In genomic region chr4:87543835-87544461, GRCh38 we compare ENCODE assay signal across 8 cellular contexts. TPM values are rescaled to one million over a fixed set of nuclear protein-coding genes. Genes with fewer than 3 reads are reported as not detected.
DNase-seq lines count a peak whose midpoint lies in the region; ATAC-seq, FAIRE-seq and TF ChIP-seq lines count a peak whose summit lies in the region.

No MANE protein-coding gene starts in this region.

- ATAC-seq in activated CD8-positive, alpha-beta T cell treated with anti-CD3 and anti-CD28 coated beads for 36 hours = no peak
- no peak for ATAC-seq in activated CD8-positive, alpha-beta T cell treated with anti-CD3 and anti-CD28 coated beads, Interleukin-2, amount 10 ng/mL, durations not matched to agents 7 days and 5 days
- ATAC-seq in heart left ventricle (peak in 3 of 4 donors; percentile 65 to 73 (median 68)), GM18907 (IDR thresholded peaks at IDR 0.05; ENCODE audit: unreplicated experiment) (no peak), HG03354 (IDR thresholded peaks at IDR 0.05; ENCODE audit: poor library complexity, severe bottlenecking, unreplicated experiment) (no peak), HG02852 (IDR thresholded peaks at IDR 0.05; ENCODE audit: unreplicated experiment) (no peak)

- no peaks in the 10 kb centered on the region for H3K36me3 Mint-ChIP-seq in activated CD8-positive, alpha-beta T cell treated with anti-CD3 and anti-CD28 coated beads for 36 hours (ENCODE audit: low read depth)
- no peaks in the 10 kb centered on the region for H3K36me3 Mint-ChIP-seq in activated CD8-positive, alpha-beta T cell treated with anti-CD3 and anti-CD28 coated beads, Interleukin-2, amount 10 ng/mL, durations not matched to agents 7 days and 5 days (ENCODE audit: low read depth)

- FAIRE-seq in TTC549 (lab: Jason Lieb, UNC) = peak; percentile 78

- intact Hi-C loops in activated CD8-positive, alpha-beta T cell treated with anti-CD3 and anti-CD28 coated beads for 36 hours (cut with micrococcal nuclease) = no loop called here
- intact Hi-C loops in heart left ventricle (cut with DNase I) = loop anchor here (2.0 to 10.0 kb wide), 12 partner anchors 111 to 431 kb away; partner anchors contain the start of genes DMP1 (in 1 of the 10) and SPP1 (in 1 of the 10)

- H3K4me3 Mint-ChIP-seq in activated CD8-positive, alpha-beta T cell treated with anti-CD3 and anti-CD28 coated beads for 36 hours = no peak overlapping the region
- no peak overlapping the region for H3K4me3 Mint-ChIP-seq in activated CD8-positive, alpha-beta T cell treated with anti-CD3 and anti-CD28 coated beads, Interleukin-2, amount 10 ng/mL, durations not matched to agents 7 days and 5 days

- H3K9me3 Mint-ChIP-seq in activated CD8-positive, alpha-beta T cell treated with anti-CD3 and anti-CD28 coated beads for 36 hours = no peaks in the 10 kb centered on the region
- no peaks in the 10 kb centered on the region for H3K9me3 Mint-ChIP-seq in activated CD8-positive, alpha-beta T cell treated with anti-CD3 and anti-CD28 coated beads, Interleukin-2, amount 10 ng/mL, durations not matched to agents 7 days and 5 days (ENCODE audit: insufficient read depth)

- H3K4me1 ChIP-seq in heart left ventricle = peaks cover 0 to 28% (median 0%) of the 10 kb centered on the region in 12 donors

- CTCF ChIA-PET in activated CD8-positive, alpha-beta T cell treated with anti-CD3 and anti-CD28 coated beads for 36 hours (lab: Charles Lee) = interaction anchor here (1.0 to 1.6 kb wide), 2 partner anchors 15 to 305 kb away, joined by 3 to 4 read pairs; partner anchors contain the start of gene SPARCL1
- CTCF ChIA-PET in activated CD8-positive, alpha-beta T cell treated with anti-CD3 and anti-CD28 coated beads, Interleukin-2, amount 10 ng/mL, durations not matched to agents 7 days and 5 days (lab: Charles Lee) = interaction anchor here (0.9 to 1.3 kb wide), 3 partner anchors 14 to 305 kb away, joined by 3 to 6 read pairs (median 4); no protein-coding TSS in a partner anchor

- H3K27ac ChIP-seq in heart left ventricle = peak overlapping the region in 2 of 12 donors; percentile 79

- no peak overlapping the region for H3K27ac Mint-ChIP-seq in activated CD8-positive, alpha-beta T cell treated with anti-CD3 and anti-CD28 coated beads for 36 hours
- H3K27ac Mint-ChIP-seq in activated CD8-positive, alpha-beta T cell treated with anti-CD3 and anti-CD28 coated beads, Interleukin-2, amount 10 ng/mL, durations not matched to agents 7 days and 5 days = no peak overlapping the region

- H3K9me3 ChIP-seq in heart left ventricle = no peaks in the 10 kb centered on the region

- H3K36me3 ChIP-seq in heart left ventricle = no peaks in the 10 kb centered on the region

- POLR2A ChIA-PET in activated CD8-positive, alpha-beta T cell treated with anti-CD3 and anti-CD28 coated beads for 36 hours (lab: Charles Lee) = no interaction called here
- POLR2A ChIA-PET in activated CD8-positive, alpha-beta T cell treated with anti-CD3 and anti-CD28 coated beads, Interleukin-2, amount 10 ng/mL, durations not matched to agents 7 days and 5 days (lab: Charles Lee) = no interaction called here

- TF ChIP-seq CTCF in activated CD8-positive, alpha-beta T cell treated with anti-CD3 and anti-CD28 coated beads for 36 hours (IDR thresholded peaks at IDR 0.05) = peak; percentile 27
- TF ChIP-seq CTCF in heart left ventricle (IDR thresholded peaks at IDR 0.05) = peak; percentile 47 to 74 (median 58)

- H3K4me3 ChIP-seq in heart left ventricle = no peak overlapping the region

- WGBS in heart left ventricle, 4 donors = 17 to 37% (median 35%) methylated on average over 3 of the region's 3 CpGs

- TF ChIP-seq POLR2A in heart left ventricle (IDR thresholded peaks at IDR 0.05) = no peak

- peak; percentile 4 for DNase-seq in activated CD8-positive, alpha-beta T cell treated with anti-CD3 and anti-CD28 coated beads for 36 hours
- no peak for DNase-seq in activated CD8-positive, alpha-beta T cell treated with anti-CD3 and anti-CD28 coated beads, Interleukin-2, amount 10 ng/mL, durations not matched to agents 7 days and 5 days
- DNase-seq in heart left ventricle (peak in 2 of 5 donors; percentile 26 to 36), superior temporal gyrus (ENCODE audit: extremely low spot score) (peak; percentile 92)

- H3K27me3 ChIP-seq in heart left ventricle = no peaks in the 10 kb centered on the region

- no peaks in the 10 kb centered on the region for H3K27me3 Mint-ChIP-seq in activated CD8-positive, alpha-beta T cell treated with anti-CD3 and anti-CD28 coated beads for 36 hours
- peaks cover 2% of the 10 kb centered on the region for H3K27me3 Mint-ChIP-seq in activated CD8-positive, alpha-beta T cell treated with anti-CD3 and anti-CD28 coated beads, Interleukin-2, amount 10 ng/mL, durations not matched to agents 7 days and 5 days (ENCODE audit: low read depth)

- H3K4me1 Mint-ChIP-seq in activated CD8-positive, alpha-beta T cell treated with anti-CD3 and anti-CD28 coated beads for 36 hours (ENCODE audit: low read depth) = no peaks in the 10 kb centered on the region
- no peaks in the 10 kb centered on the region for H3K4me1 Mint-ChIP-seq in activated CD8-positive, alpha-beta T cell treated with anti-CD3 and anti-CD28 coated beads, Interleukin-2, amount 10 ng/mL, durations not matched to agents 7 days and 5 days (ENCODE audit: low read depth)

RNA-seq across cellular contexts. Expression of gene SPARCL1, which starts 14.8 kb away (rescaled TPM):
- not detected for total RNA-seq in activated CD8-positive, alpha-beta T cell treated with anti-CD3 and anti-CD28 coated beads for 36 hours
- total RNA-seq in activated CD8-positive, alpha-beta T cell treated with anti-CD3 and anti-CD28 coated beads, Interleukin-2, amount 10 ng/mL, durations not matched to agents 7 days and 5 days = not detected
- total RNA-seq in heart left ventricle = 100 to 1,000 TPM; 163 to 829 (median 250) TPM
- polyA plus RNA-seq in heart left ventricle = 100 to 1,000 TPM; 215 to 400 TPM

Comparison
In these comparisons a context has a peak if more than half of its experiments do, and no peak if none do; other contexts are left out.
1. ATAC-seq: peak in heart left ventricle (3 of 4); none in activated CD8-positive, alpha-beta T cell treated with anti-CD3 and anti-CD28 coated beads for 36 hours (single experiment), activated CD8-positive, alpha-beta T cell treated with anti-CD3 and anti-CD28 coated beads, Interleukin-2, amount 10 ng/mL, durations not matched to agents 7 days and 5 days (single experiment), GM18907 (single experiment), HG03354 (single experiment) and HG02852 (single experiment).
2. RNA of gene SPARCL1, which starts 14.8 kb away (total RNA-seq): 163 to 829 TPM in heart left ventricle; not detected in activated CD8-positive, alpha-beta T cell treated with anti-CD3 and anti-CD28 coated beads for 36 hours and not detected in activated CD8-positive, alpha-beta T cell treated with anti-CD3 and anti-CD28 coated beads, Interleukin-2, amount 10 ng/mL, durations not matched to agents 7 days and 5 days; every median in the first group is over 100 times any median in the second.